ENCODE assay signal across 8 cellular contexts in the genomic region with DNA sequence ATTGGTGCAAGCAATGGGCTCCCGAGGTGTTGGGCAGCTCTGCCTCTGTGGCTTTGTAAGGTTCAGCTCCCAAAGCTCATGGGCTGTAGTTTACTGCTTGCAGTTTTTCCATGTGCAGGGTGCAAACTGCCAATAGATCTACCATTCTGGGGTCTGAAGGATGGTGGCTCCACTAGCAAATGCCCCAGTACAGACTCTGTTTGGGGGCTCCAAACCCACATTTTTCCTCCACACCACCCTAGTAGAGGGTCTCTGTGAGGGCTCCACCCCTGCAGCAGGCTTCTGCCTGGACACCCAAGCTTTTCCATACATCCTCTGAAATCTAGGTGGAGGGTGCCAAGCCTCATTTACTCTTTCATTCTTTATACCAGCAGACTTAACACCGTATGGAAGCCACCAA.
"Had no signal": no experiment of that assay in that cellular context is flagged by ENCODE, and none has a peak within 500 bp of the region (broad histone marks: within the 10 kb centered on the region; RNA-seq: fewer than 3 reads in every experiment).

No MANE protein-coding gene starts in this region.

- FAIRE-seq: G401.6, GM12878, GM12891, GM12892, GM18507, GM19239 had no signal

- H3K4me3 ChIP-seq: GM12878 had no signal

- ATAC-seq: GM12878 had no signal

- DNase-seq: GDM1, GF-D8 had no signal
